ENCODE assay signal across 11 cellular contexts in the genomic region with DNA sequence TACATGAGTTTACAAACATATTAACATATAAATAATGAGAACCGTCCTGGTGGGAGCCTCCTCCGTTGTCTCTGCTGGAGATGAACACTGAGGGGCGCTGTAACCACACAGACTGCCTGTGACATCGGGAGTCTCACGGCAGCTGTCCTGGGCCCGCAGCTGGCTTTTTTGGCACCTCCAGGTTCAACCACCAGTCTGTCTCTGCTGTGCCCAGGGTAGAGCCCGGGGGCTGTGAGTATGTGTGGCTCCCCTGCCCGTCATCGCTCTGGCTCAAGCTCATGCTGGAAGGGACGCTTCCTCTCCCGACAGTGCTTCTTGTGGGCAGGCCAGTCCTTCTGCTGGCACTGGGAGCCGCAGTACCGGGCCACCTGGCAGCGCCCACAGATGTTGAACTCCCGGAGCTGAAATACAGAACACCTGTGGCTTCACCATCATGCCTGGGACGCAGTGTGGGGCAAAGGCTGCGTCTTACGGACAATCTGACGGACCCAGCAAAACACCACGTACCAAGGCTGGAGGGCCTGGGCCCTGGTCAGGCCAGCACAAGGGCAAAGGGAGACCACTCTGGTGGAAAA. TPM values are rescaled to one million over a fixed set of nuclear protein-coding genes. Genes with fewer than 3 reads are reported as not detected.
A peak's percentile ranks its signal among the peaks of the same experiment; 100 is the strongest.
DNase-seq lines count a peak whose midpoint lies in the region; ATAC-seq and TF ChIP-seq lines count a peak whose summit lies in the region.
"Had no signal": no experiment of that assay in that cellular context is flagged by ENCODE, and none has a peak within 500 bp of the region (broad histone marks: within the 10 kb centered on the region; RNA-seq: fewer than 3 reads in every experiment).

No MANE protein-coding gene starts in this region.

- no peak for TF ChIP-seq EP300 in ovary (IDR thresholded peaks at IDR 0.05)

- peaks cover 59% of the 10 kb centered on the region for H3K36me3 ChIP-seq in DND-41 (ENCODE audit: insufficient read depth, low read length)
- peaks cover 0 to 40% of the 10 kb centered on the region in 2 donors for H3K36me3 ChIP-seq in adrenal gland (replicated peaks in 1 of 2)
- H3K36me3 ChIP-seq in right lobe of liver, result peaks cover 0 to 14% (median under 1%) of the 10 kb centered on the region in 4 donors
- peaks cover 0 to 59% (median 0%) of the 10 kb centered on the region in 3 experiments for H3K36me3 ChIP-seq in naive thymus-derived CD4-positive, alpha-beta T cell (ENCODE audit: control insufficient read depth in 2 of 3, insufficient read depth in 3 of 3, low read length in 3 of 3)
- H3K36me3 ChIP-seq in ovary, result no peaks in the 10 kb centered on the region

- H2AFZ ChIP-seq in DND-41 (ENCODE audit: low read depth, low read length), result no peak overlapping the region

- CTCF ChIA-PET in naive thymus-derived CD4-positive, alpha-beta T cell (lab: Charles Lee), result no interaction called here

- no peak overlapping the region for H3K4me2 ChIP-seq in DND-41 (ENCODE audit: insufficient read depth, low read length)

- H3K27me3 ChIP-seq in DND-41 (ENCODE audit: insufficient read depth, low read length, poor library complexity) (no peaks in the 10 kb centered on the region), adrenal gland (no peaks in the 10 kb centered on the region), right lobe of liver (no peaks in the 10 kb centered on the region), ovary (no peaks in the 10 kb centered on the region)
- no peaks in the 10 kb centered on the region for H3K27me3 ChIP-seq in naive thymus-derived CD4-positive, alpha-beta T cell (ENCODE audit: control insufficient read depth in 2 of 2, insufficient read depth in 2 of 2, low read length in 2 of 2)

- peaks cover 0 to 18% (median 5%) of the 10 kb centered on the region in 5 donors for H3K36me3 Mint-ChIP-seq in naive thymus-derived CD4-positive, alpha-beta T cell

- H3K4me1 Mint-ChIP-seq in naive thymus-derived CD4-positive, alpha-beta T cell, result peaks cover 0 to 17% (median 12%) of the 10 kb centered on the region in 7 donors

- H3K4me1 ChIP-seq in DND-41 (ENCODE audit: insufficient read depth, low read length), result peaks cover 13% of the 10 kb centered on the region
- peaks cover 14 to 15% of the 10 kb centered on the region in 2 donors for H3K4me1 ChIP-seq in adrenal gland (replicated peaks in 1 of 2)
- H3K4me1 ChIP-seq in right lobe of liver, result peaks cover 0 to 15% (median 2%) of the 10 kb centered on the region in 4 donors
- peaks cover 8 to 12% of the 10 kb centered on the region in 2 donors for H3K4me1 ChIP-seq in naive thymus-derived CD4-positive, alpha-beta T cell (ENCODE audit: control insufficient read depth in 2 of 2, insufficient read depth in 2 of 2, low read length in 2 of 2)
- peaks cover 4% of the 10 kb centered on the region for H3K4me1 ChIP-seq in ovary (ENCODE audit: insufficient read depth)

- peaks cover 49% of the 10 kb centered on the region for H4K20me1 ChIP-seq in DND-41 (ENCODE audit: insufficient read depth, low read length)

- POLR2A ChIA-PET in naive thymus-derived CD4-positive, alpha-beta T cell (lab: Charles Lee), result interaction anchor here (1.3 kb wide), 1 partner anchor 36 kb away, joined by 4 read pairs; the partner anchor contains the start of gene EHMT1

- no peak for DNase-seq in DND-41
- DNase-seq in HFF-Myc (ENCODE audit: extremely low read depth, low read depth), result no peak
- peak in 3 of 7 donors; percentile 32 to 58 (median 57) for DNase-seq in adrenal gland
- DNase-seq in right lobe of liver, result no peak
- no peak for DNase-seq in middle frontal gyrus (ENCODE audit: extremely low spot score, low spot score)
- DNase-seq in naive thymus-derived CD4-positive, alpha-beta T cell, result no peak
- no peak for DNase-seq in ovary
- no peak for DNase-seq in stimulated activated CD4-positive, alpha-beta T cell treated with anti-CD3 and anti-CD28 coated beads, Interleukin-4, amount 100 ng/mL, for 1 hour
- DNase-seq: NCI-H1436 treated with DMSO at 0.1 percent for 48 hours, T1000 had no signal

- intact Hi-C loops in adrenal gland (cut with DNase I) (no loop called here), right lobe of liver (cut with DNase I) (no loop called here), ovary (cut with DNase I) (no loop called here)
- intact Hi-C loops in naive thymus-derived CD4-positive, alpha-beta T cell (cut with micrococcal nuclease), result no loop called here

- H3K4me3 Mint-ChIP-seq in naive thymus-derived CD4-positive, alpha-beta T cell, result no peak overlapping the region

- no peak overlapping the region for H3K4me3 ChIP-seq in DND-41 (ENCODE audit: low read depth in 1 of 2, low read length in 2 of 2)
- H3K4me3 ChIP-seq in HFF-Myc (replicated peaks; ENCODE audit: low read depth, low read length), result no peak overlapping the region
- H3K4me3 ChIP-seq in adrenal gland, result no peak overlapping the region
- H3K4me3 ChIP-seq in right lobe of liver, result no peak overlapping the region
- no peak overlapping the region for H3K4me3 ChIP-seq in naive thymus-derived CD4-positive, alpha-beta T cell (ENCODE audit: low read length)
- no peak overlapping the region for H3K4me3 ChIP-seq in ovary

- H3K27me3 Mint-ChIP-seq in naive thymus-derived CD4-positive, alpha-beta T cell, result no peaks in the 10 kb centered on the region

- TF ChIP-seq CTCF in DND-41 (IDR thresholded peaks at IDR 0.05; ENCODE audit: borderline replicate concordance, extremely low read depth, low read length, poor library complexity, severe bottlenecking) (peak; percentile 36), HFF-Myc (IDR thresholded peaks at IDR 0.05; ENCODE audit: low read depth, low read length, missing control alignments) (peak; percentile 23), adrenal gland (IDR thresholded peaks at IDR 0.05) (peak in 4 of 6 experiments; percentile 22 to 40 (median 28)), right lobe of liver (IDR thresholded peaks at IDR 0.05) (peak; percentile 14 to 37 (median 28)), ovary (IDR thresholded peaks at IDR 0.05) (no peak)

- H3K9ac ChIP-seq in DND-41 (ENCODE audit: low read depth, low read length), result no peak overlapping the region

- H3K79me2 ChIP-seq in DND-41 (ENCODE audit: insufficient read depth, low read length), result peaks cover 21% of the 10 kb centered on the region

- WGBS in adrenal gland, 4 donors, result 65 to 82% (median 80%) methylated on average over 10 to 20 of the region's 20 CpGs
- 42% methylated on average over 6 of the region's 20 CpGs for WGBS in right lobe of liver (ENCODE audit: insufficient coverage, low coverage, low lambda C conversion rate, missing lambda C conversion rate)
- 73 to 78% (median 77%) methylated on average over 20 of the region's 20 CpGs for WGBS in ovary, 3 donors

- H3K9me3 ChIP-seq in DND-41 (ENCODE audit: insufficient read depth, low read length, severe bottlenecking), result no peaks in the 10 kb centered on the region
- no peaks in the 10 kb centered on the region for H3K9me3 ChIP-seq in adrenal gland (replicated peaks in 1 of 3)
- no peaks in the 10 kb centered on the region for H3K9me3 ChIP-seq in right lobe of liver
- no peaks in the 10 kb centered on the region for H3K9me3 ChIP-seq in naive thymus-derived CD4-positive, alpha-beta T cell (ENCODE audit: control insufficient read depth in 2 of 3, low read length in 3 of 3)
- H3K9me3 ChIP-seq in ovary, result no peaks in the 10 kb centered on the region

- ATAC-seq in DND-41 (ENCODE audit: insufficient read depth, low read depth) (no peak), right lobe of liver (no peak)
- no peak for ATAC-seq in naive thymus-derived CD4-positive, alpha-beta T cell
- ATAC-seq: right cardiac atrium had no signal

- TF ChIP-seq POLR2A in adrenal gland (IDR thresholded peaks at IDR 0.05), result no peak
- TF ChIP-seq POLR2A in right lobe of liver (IDR thresholded peaks at IDR 0.05), result no peak
- no peak for TF ChIP-seq POLR2A in ovary (IDR thresholded peaks at IDR 0.05)

- no peak overlapping the region for H3K27ac Mint-ChIP-seq in naive thymus-derived CD4-positive, alpha-beta T cell

- no peaks in the 10 kb centered on the region for H3K9me3 Mint-ChIP-seq in naive thymus-derived CD4-positive, alpha-beta T cell

- H3K27ac ChIP-seq in DND-41 (ENCODE audit: low read length), result no peak overlapping the region
- no peak overlapping the region for H3K27ac ChIP-seq in adrenal gland
- no peak overlapping the region for H3K27ac ChIP-seq in right lobe of liver
- no peak overlapping the region for H3K27ac ChIP-seq in naive thymus-derived CD4-positive, alpha-beta T cell (ENCODE audit: low read depth, low read length)
- no peak overlapping the region for H3K27ac ChIP-seq in ovary

RNA-seq across cellular contexts. Expression of gene DPH7, which starts 3.6 kb away (rescaled TPM):
- 10 to 100 TPM; 20.0 to 39.4 (median 24.0) TPM for total RNA-seq in adrenal gland
- polyA plus RNA-seq in adrenal gland, result 10 to 100 TPM; 17.2 to 88.3 (median 75.0) TPM
- 10 to 100 TPM in 5 of 6 experiments, 1 to 10 TPM in 1; 9.2 to 17.8 (median 11.8) TPM for total RNA-seq in right lobe of liver
- 10 to 100 TPM; 43.4 to 77.5 (median 49.9) TPM for total RNA-seq in naive thymus-derived CD4-positive, alpha-beta T cell
- 10 to 100 TPM; 29.7 to 45.3 TPM for polyA plus RNA-seq in naive thymus-derived CD4-positive, alpha-beta T cell
- 10 to 100 TPM; 29.7 to 37.7 (median 33.0) TPM for total RNA-seq in ovary
- 10 to 100 TPM; 15.4 to 38.2 TPM for polyA plus RNA-seq in ovary

RNA-seq across cellular contexts. Expression of gene ZMYND19, which starts 7.9 kb away (rescaled TPM):
- 10 to 100 TPM in 7 of 8 donors, 1 to 10 TPM in 1; 5.2 to 26.2 (median 15.1) TPM for total RNA-seq in adrenal gland
- polyA plus RNA-seq in adrenal gland, result 10 to 100 TPM in 2 of 3 donors, 1 to 10 TPM in 1; 7.9 to 33.5 (median 33.2) TPM
- total RNA-seq in right lobe of liver, result 10 to 100 TPM in 2 of 6 experiments, 1 to 10 TPM in 4; 8.4 to 11.7 (median 9.0) TPM
- total RNA-seq in naive thymus-derived CD4-positive, alpha-beta T cell, result 10 to 100 TPM; 13.3 to 32.4 (median 26.6) TPM
- 1 to 10 TPM; 4.5 to 9.8 TPM for polyA plus RNA-seq in naive thymus-derived CD4-positive, alpha-beta T cell
- total RNA-seq in ovary, result 10 to 100 TPM; 10.3 to 22.9 (median 16.5) TPM
- polyA plus RNA-seq in ovary, result 10 to 100 TPM in 1 of 2 donors, 1 to 10 TPM in 1; 5.1 to 13.6 TPM

RNA-seq across cellular contexts. Expression of gene ARRDC1, which starts 23.1 kb away (rescaled TPM):
- total RNA-seq in adrenal gland (10 to 100 TPM; 19.5 to 59.4 (median 35.7) TPM), right lobe of liver (10 to 100 TPM; 19.1 to 45.0 (median 25.2) TPM), ovary (10 to 100 TPM; 11.1 to 46.2 (median 13.8) TPM)
- polyA plus RNA-seq in adrenal gland (100 to 1,000 TPM in 2 of 3 donors, 10 to 100 TPM in 1; 14.1 to 194 (median 125) TPM), ovary (10 to 100 TPM in 1 of 2 donors, 1 to 10 TPM in 1; 5.2 to 20.6 TPM)
- total RNA-seq in naive thymus-derived CD4-positive, alpha-beta T cell, result 100 to 1,000 TPM in 1 of 5 experiments, 10 to 100 TPM in 4; 53.7 to 126 (median 82.6) TPM
- 10 to 100 TPM; 35.2 to 56.3 TPM for polyA plus RNA-seq in naive thymus-derived CD4-positive, alpha-beta T cell

RNA-seq across cellular contexts. Expression of gene MRPL41, which starts 30.7 kb away (rescaled TPM):
- 100 to 1,000 TPM in 2 of 8 donors, 10 to 100 TPM in 6; 52.2 to 110 (median 84.6) TPM for total RNA-seq in adrenal gland
- polyA plus RNA-seq in adrenal gland, result 100 to 1,000 TPM in 2 of 3 donors, 1 to 10 TPM in 1; 6.1 to 335 (median 293) TPM
- 10 to 100 TPM; 43.4 to 97.8 (median 74.0) TPM for total RNA-seq in right lobe of liver
- 100 to 1,000 TPM in 1 of 5 experiments, 10 to 100 TPM in 4; 41.1 to 102 (median 53.9) TPM for total RNA-seq in naive thymus-derived CD4-positive, alpha-beta T cell
- 10 to 100 TPM; 36.3 to 41.1 TPM for polyA plus RNA-seq in naive thymus-derived CD4-positive, alpha-beta T cell
- 10 to 100 TPM; 35.9 to 61.9 (median 48.3) TPM for total RNA-seq in ovary
- polyA plus RNA-seq in ovary, result 10 to 100 TPM in 1 of 2 donors, 1 to 10 TPM in 1; 1.0 to 54.8 TPM

RNA-seq across cellular contexts. Expression of gene PNPLA7, which starts 32.2 kb away (rescaled TPM):
- total RNA-seq in adrenal gland, result 10 to 100 TPM in 5 of 8 donors, 1 to 10 TPM in 3; 5.3 to 19.2 (median 10.8) TPM
- 10 to 100 TPM in 2 of 3 donors, under 1 TPM in 1; 0.70 to 64.1 (median 35.5) TPM for polyA plus RNA-seq in adrenal gland
- total RNA-seq in right lobe of liver, result 10 to 100 TPM in 2 of 6 experiments, 1 to 10 TPM in 4; 3.9 to 15.6 (median 7.4) TPM
- 10 to 100 TPM in 3 of 5 experiments, 1 to 10 TPM in 2; 4.9 to 28.9 (median 16.2) TPM for total RNA-seq in naive thymus-derived CD4-positive, alpha-beta T cell
- polyA plus RNA-seq in naive thymus-derived CD4-positive, alpha-beta T cell, result 1 to 10 TPM; 2.7 TPM
- 10 to 100 TPM in 5 of 7 donors, 1 to 10 TPM in 2; 4.5 to 29.3 (median 13.0) TPM for total RNA-seq in ovary
- polyA plus RNA-seq in ovary, result 10 to 100 TPM in 1 of 2 donors, 1 to 10 TPM in 1; 2.2 to 19.9 TPM

Comparison
In these comparisons a context has a peak if more than half of its experiments do, and no peak if none do; other contexts are left out.
1. CTCF ChIP-seq: peak in DND-41 (single experiment), HFF-Myc (single experiment), adrenal gland (4 of 6) and right lobe of liver (4 of 4); none in ovary (0 of 3).